In the genomic region with DNA sequence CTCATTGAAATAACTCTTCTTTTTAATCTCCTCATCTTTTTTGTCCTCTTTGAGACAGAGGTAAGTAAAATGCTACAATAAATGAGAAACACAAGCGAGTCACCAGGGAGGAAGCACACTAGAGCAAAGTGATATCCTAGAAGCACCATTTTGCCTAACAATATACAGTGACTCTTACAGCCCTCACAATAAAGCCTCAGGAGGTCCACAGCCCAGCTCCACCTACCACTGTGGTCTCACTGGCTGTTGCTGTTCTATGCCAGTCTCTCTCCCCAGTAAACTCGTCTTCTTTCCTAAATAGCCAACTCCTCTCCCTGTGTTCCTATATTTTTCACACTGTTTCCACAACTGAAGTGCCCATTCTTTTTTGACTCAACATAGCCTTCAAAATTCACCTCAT, we compare ENCODE assay signal across 28 cellular contexts. TPM values are rescaled to one million over a fixed set of nuclear protein-coding genes. Genes with fewer than 3 reads are reported as not detected.
"Had no signal": no experiment of that assay in that cellular context is flagged by ENCODE, and none has a peak within 500 bp of the region (broad histone marks: within the 10 kb centered on the region; RNA-seq: fewer than 3 reads in every experiment).

No MANE protein-coding gene starts in this region.

- H3K9me3 Mint-ChIP-seq: natural killer cell treated with Interleukin-12 subunit alpha and Interleukin-12 subunit beta and Interleukin-15 and Interleukin-18, amount 100 ng/mL, for 72 hours had no signal

- H3K9me3 ChIP-seq: mucosa of descending colon, pancreas, prostate gland, testis, thyroid gland, transverse colon, upper lobe of left lung had no signal

- DNase-seq: hippocampal formation; islet precursor cell; left ventricle myocardium inferior; mesendoderm; midbrain; mucosa of descending colon; naive thymus-derived CD4-positive, alpha-beta T cell; nucleus accumbens; pancreas; posterior cingulate gyrus; retina; right cardiac atrium; stimulated activated CD4-positive, alpha-beta T cell treated with anti-CD3 and anti-CD28 coated beads, Interleukin-12 subunit alpha, Interleukin-12 subunit beta, amount 100 ng/mL, for 4 hours; stimulated activated CD4-positive, alpha-beta T cell treated with anti-CD3 and anti-CD28 coated beads, Interleukin-15, amount 100 ng/mL, for 24 hours; stimulated activated CD4-positive, alpha-beta T cell treated with anti-CD3 and anti-CD28 coated beads, Interleukin-2, amount 100 ng/mL, for 24 hours; stimulated activated CD4-positive, alpha-beta T cell treated with anti-CD3 and anti-CD28 coated beads, Interleukin-4, amount 100 ng/mL, for 1 hour; stimulated activated naive B cell treated with anti-CD40 and anti-IgM and Interleukin-4, amounts not matched to agents 10 μg/mL and 1 μg/mL and 100 μg/mL, for 72 hours; stimulated activated naive CD8-positive, alpha-beta T cell treated with anti-CD3 and anti-CD28 coated beads, Interleukin-15, Interleukin-2, amounts not matched to agents 100 U/mL and 50 U/mL, for 24 hours; stomach; testis; thyroid gland; transverse colon; upper lobe of left lung had no signal

- H3K36me3 ChIP-seq: left ventricle myocardium inferior, pancreas, prostate gland, stomach, thyroid gland, transverse colon, upper lobe of left lung had no signal

- H3K27ac ChIP-seq: left ventricle myocardium inferior, pancreas, prostate gland, skin epidermis, stomach, testis, thyroid gland, transverse colon, upper lobe of left lung had no signal

- H3K4me3 Mint-ChIP-seq: naive thymus-derived CD4-positive, alpha-beta T cell; natural killer cell treated with Interleukin-12 subunit alpha and Interleukin-12 subunit beta and Interleukin-15 and Interleukin-18, amount 100 ng/mL, for 72 hours; stimulated activated naive B cell treated with anti-CD40 and anti-IgM and Interleukin-4, amounts not matched to agents 10 μg/mL and 1 μg/mL and 100 μg/mL, for 72 hours had no signal

- H3K27ac Mint-ChIP-seq: naive thymus-derived CD4-positive, alpha-beta T cell; natural killer cell treated with Interleukin-12 subunit alpha and Interleukin-12 subunit beta and Interleukin-15 and Interleukin-18, amount 100 ng/mL, for 72 hours; stimulated activated naive B cell treated with anti-CD40 and anti-IgM and Interleukin-4, amounts not matched to agents 10 μg/mL and 1 μg/mL and 100 μg/mL, for 72 hours had no signal

- H3K4me3 ChIP-seq: left ventricle myocardium inferior, lung, mucosa of descending colon, pancreas, prostate gland, skin epidermis, stomach, testis, thyroid gland, transverse colon, upper lobe of left lung had no signal

- H3K36me3 Mint-ChIP-seq: natural killer cell treated with Interleukin-12 subunit alpha and Interleukin-12 subunit beta and Interleukin-15 and Interleukin-18, amount 100 ng/mL, for 72 hours; stimulated activated naive B cell treated with anti-CD40 and anti-IgM and Interleukin-4, amounts not matched to agents 10 μg/mL and 1 μg/mL and 100 μg/mL, for 72 hours had no signal

- H3K27me3 ChIP-seq: pancreas, stomach, testis, thyroid gland, transverse colon, upper lobe of left lung had no signal

- H3K4me1 ChIP-seq: left ventricle myocardium inferior, pancreas, prostate gland, stomach, testis, thyroid gland, transverse colon, upper lobe of left lung had no signal

RNA-seq across cellular contexts. Expression of a gene that starts 44.3 kb away (rescaled TPM):
- polyA plus RNA-seq: naive thymus-derived CD4-positive, alpha-beta T cell; neural cell had no signal
